ENCODE assay signal across 8 cellular contexts in the genomic region with DNA sequence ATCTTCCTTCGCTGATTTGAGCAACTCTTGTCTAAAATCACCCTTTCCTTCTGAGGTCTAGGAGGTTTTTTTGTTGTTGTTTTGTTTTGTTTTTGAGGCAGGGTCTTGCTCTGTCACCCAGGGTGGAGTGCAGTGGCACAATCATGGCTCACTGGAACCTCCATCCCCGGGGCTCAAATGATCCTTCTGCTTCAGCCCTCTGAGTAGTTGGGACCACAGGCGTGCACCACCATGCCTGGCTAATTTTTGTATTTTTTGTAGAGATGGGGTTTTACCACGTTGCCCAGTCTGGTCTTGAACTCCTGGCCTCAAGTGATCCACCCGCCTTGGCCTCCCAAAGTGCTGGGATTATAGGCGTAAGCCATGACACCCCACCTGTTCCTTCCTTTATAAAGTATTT. TPM values are rescaled to one million over a fixed set of nuclear protein-coding genes. Genes with fewer than 3 reads are reported as not detected.
DNase-seq lines count a peak whose midpoint lies in the region; ATAC-seq and TF ChIP-seq lines count a peak whose summit lies in the region.
"Not testable (repeated sequence)": the region's sequence is repeated elsewhere in the genome, so short reads cannot be mapped to it uniquely, and the experiment has no call there.

No MANE protein-coding gene starts in this region.

- H3F3A ChIP-seq in GM23338 (replicated peaks; ENCODE audit: low read depth): not testable (repeated sequence)

- TF ChIP-seq CTCF in AG10803 (conservative IDR thresholded peaks at IDR 0.05; ENCODE audit: low read length); GM23338 (conservative IDR thresholded peaks at IDR 0.05; ENCODE audit: low read depth in 2 of 2); WTC11 (IDR thresholded peaks at IDR 0.05); left ventricle myocardium inferior (IDR thresholded peaks at IDR 0.05; ENCODE audit: borderline replicate concordance): not testable (repeated sequence)

- not testable (repeated sequence) for H3K4me1 ChIP-seq in GM23338 (ENCODE audit: insufficient read depth)
- H3K4me1 ChIP-seq in left ventricle myocardium inferior: peaks cover 21% of the 10 kb centered on the region

- not testable (repeated sequence) for H3K4me1 Mint-ChIP-seq in GM23338
- H3K4me1 Mint-ChIP-seq in WTC11 (peaks cover 15% of the 10 kb centered on the region), naive B cell (peaks cover 25 to 49% (median 39%) of the 10 kb centered on the region in 3 donors)
- H3K4me1 Mint-ChIP-seq in activated naive CD4-positive, alpha-beta T cell treated with anti-CD3 and anti-CD28 coated beads for 36 hours (ENCODE audit: low read depth): peaks cover 47% of the 10 kb centered on the region
- H3K4me1 Mint-ChIP-seq in dendritic cell treated with granulocyte-macrophage colony-stimulating factor and Interleukin-4, amounts not matched to agents 40 ng/mL and 50 ng/mL, for 4 days (ENCODE audit: low read depth): peaks cover 42% of the 10 kb centered on the region
- H3K4me1 Mint-ChIP-seq in stimulated activated naive B cell treated with anti-CD40 and anti-IgM and Interleukin-4, amounts not matched to agents 10 μg/mL and 1 μg/mL and 100 μg/mL, for 72 hours: peaks cover 18 to 52% of the 10 kb centered on the region in 2 donors

- H4K20me1 ChIP-seq in GM23338 (replicated peaks; ENCODE audit: insufficient read depth): not testable (repeated sequence)

- H3K27me3 Mint-ChIP-seq in GM23338 (ENCODE audit: insufficient read depth, low read depth, poor library complexity); WTC11 (ENCODE audit: low read depth); activated naive CD4-positive, alpha-beta T cell treated with anti-CD3 and anti-CD28 coated beads for 36 hours (ENCODE audit: low read depth); dendritic cell treated with granulocyte-macrophage colony-stimulating factor and Interleukin-4, amounts not matched to agents 40 ng/mL and 50 ng/mL, for 4 days; naive B cell; stimulated activated naive B cell treated with anti-CD40 and anti-IgM and Interleukin-4, amounts not matched to agents 10 μg/mL and 1 μg/mL and 100 μg/mL, for 72 hours: not testable (repeated sequence)

- H3K27me3 ChIP-seq in GM23338 (ENCODE audit: insufficient read depth); left ventricle myocardium inferior (ENCODE audit: low read depth): not testable (repeated sequence)

- H3K4me2 ChIP-seq in GM23338: peak overlapping the region; percentile 47; the same call in 1 of the 2 replicates

- intact Hi-C loops in activated naive CD4-positive, alpha-beta T cell treated with anti-CD3 and anti-CD28 coated beads for 36 hours (cut with micrococcal nuclease): loop anchor here (1.0 to 10.0 kb wide), 7 partner anchors 10 to 991 kb away; partner anchors contain the start of genes ALS2, BZW1, ORC2 and STRADB
- intact Hi-C loops in dendritic cell treated with granulocyte-macrophage colony-stimulating factor and Interleukin-4, amounts not matched to agents 40 ng/mL and 50 ng/mL, for 4 days (cut with micrococcal nuclease): loop anchor here (5.0 kb wide), 1 partner anchor 472 kb away; no protein-coding TSS in a partner anchor
- intact Hi-C loops in left ventricle myocardium inferior (cut with micrococcal nuclease): not testable (repeated sequence)

- H3K36me3 ChIP-seq in GM23338 (ENCODE audit: insufficient read depth): not testable (repeated sequence)
- peaks cover 12% of the 10 kb centered on the region for H3K36me3 ChIP-seq in left ventricle myocardium inferior

- H3K4me3 ChIP-seq in AG10803 (ENCODE audit: low read length): peak overlapping the region; percentile 18
- not testable (repeated sequence) for H3K4me3 ChIP-seq in GM23338
- peak overlapping the region; percentile 63 for H3K4me3 ChIP-seq in left ventricle myocardium inferior

- H3K27ac Mint-ChIP-seq in GM23338 (peak overlapping the region; percentile 68; the same call in 1 of the 2 replicates), naive B cell (peak overlapping the region in 4 of 6 donors; percentile 78 to 88 (median 86))
- H3K27ac Mint-ChIP-seq in WTC11: not testable (repeated sequence)
- peak overlapping the region; percentile 96 for H3K27ac Mint-ChIP-seq in activated naive CD4-positive, alpha-beta T cell treated with anti-CD3 and anti-CD28 coated beads for 36 hours
- H3K27ac Mint-ChIP-seq in dendritic cell treated with granulocyte-macrophage colony-stimulating factor and Interleukin-4, amounts not matched to agents 40 ng/mL and 50 ng/mL, for 4 days: peak overlapping the region; percentile 93
- peak overlapping the region; percentile 48 for H3K27ac Mint-ChIP-seq in stimulated activated naive B cell treated with anti-CD40 and anti-IgM and Interleukin-4, amounts not matched to agents 10 μg/mL and 1 μg/mL and 100 μg/mL, for 72 hours

- H3K79me2 ChIP-seq in GM23338 (replicated peaks; ENCODE audit: insufficient read depth): not testable (repeated sequence)

- H3K9me3 Mint-ChIP-seq in GM23338 (peaks cover 13% of the 10 kb centered on the region), WTC11 (peaks cover 14% of the 10 kb centered on the region)
- H3K9me3 Mint-ChIP-seq in activated naive CD4-positive, alpha-beta T cell treated with anti-CD3 and anti-CD28 coated beads for 36 hours; dendritic cell treated with granulocyte-macrophage colony-stimulating factor and Interleukin-4, amounts not matched to agents 40 ng/mL and 50 ng/mL, for 4 days; naive B cell; stimulated activated naive B cell treated with anti-CD40 and anti-IgM and Interleukin-4, amounts not matched to agents 10 μg/mL and 1 μg/mL and 100 μg/mL, for 72 hours: not testable (repeated sequence)

- H2AFZ ChIP-seq in GM23338: peak overlapping the region; percentile 72

- POLR2A ChIA-PET in WTC11 (lab: Charles Lee): not testable (repeated sequence)

- H3K36me3 Mint-ChIP-seq in GM23338 (ENCODE audit: low read depth) (peaks cover 16% of the 10 kb centered on the region), WTC11 (peaks cover 10% of the 10 kb centered on the region)
- peaks cover 33% of the 10 kb centered on the region for H3K36me3 Mint-ChIP-seq in activated naive CD4-positive, alpha-beta T cell treated with anti-CD3 and anti-CD28 coated beads for 36 hours (ENCODE audit: low read depth)
- H3K36me3 Mint-ChIP-seq in dendritic cell treated with granulocyte-macrophage colony-stimulating factor and Interleukin-4, amounts not matched to agents 40 ng/mL and 50 ng/mL, for 4 days (ENCODE audit: low read depth): peaks cover 50% of the 10 kb centered on the region
- H3K36me3 Mint-ChIP-seq in naive B cell: not testable (repeated sequence)
- H3K36me3 Mint-ChIP-seq in stimulated activated naive B cell treated with anti-CD40 and anti-IgM and Interleukin-4, amounts not matched to agents 10 μg/mL and 1 μg/mL and 100 μg/mL, for 72 hours: peaks cover 10 to 12% of the 10 kb centered on the region in 2 donors

- not testable (repeated sequence) for H3K9me2 ChIP-seq in GM23338 (ENCODE audit: insufficient read depth)

- not testable (repeated sequence) for ATAC-seq in GM23338; WTC11; naive B cell (ENCODE audit: low read depth in 2 of 2); stimulated activated naive B cell treated with anti-CD40 and anti-IgM and Interleukin-4, amounts not matched to agents 10 μg/mL and 1 μg/mL and 100 μg/mL, for 72 hours (replicated peaks)

- not testable (repeated sequence) for DNase-seq in AG10803 (ENCODE audit: low read depth); GM23338 (ENCODE audit: low spot score); WTC11 (ENCODE audit: low spot score); left ventricle myocardium inferior; naive B cell; stimulated activated naive B cell treated with anti-CD40 and anti-IgM and Interleukin-4, amounts not matched to agents 10 μg/mL and 1 μg/mL and 100 μg/mL, for 72 hours
- DNase-seq in activated naive CD4-positive, alpha-beta T cell treated with anti-CD3 and anti-CD28 coated beads for 36 hours: peak; percentile 17

- CTCF ChIA-PET in WTC11 (lab: Charles Lee): interaction anchor here (3.0 kb wide), 1 partner anchor 49 kb away, joined by 78 read pairs; no protein-coding TSS in a partner anchor
- CTCF ChIA-PET in activated naive CD4-positive, alpha-beta T cell treated with anti-CD3 and anti-CD28 coated beads for 36 hours (lab: Charles Lee): interaction anchor here (1.7 to 4.4 kb wide), 6 partner anchors 8 to 77 kb away, joined by 9 to 182 read pairs (median 16); partner anchors contain the start of gene CASP8

- H3K4me3 Mint-ChIP-seq in GM23338 (peak overlapping the region; percentile 30; the same call in 1 of the 3 replicates), WTC11 (peak overlapping the region; percentile 44; the same call in 1 of the 2 replicates), naive B cell (peak overlapping the region; percentile 85 to 97 (median 89))
- peak overlapping the region; percentile 97 for H3K4me3 Mint-ChIP-seq in activated naive CD4-positive, alpha-beta T cell treated with anti-CD3 and anti-CD28 coated beads for 36 hours
- H3K4me3 Mint-ChIP-seq in dendritic cell treated with granulocyte-macrophage colony-stimulating factor and Interleukin-4, amounts not matched to agents 40 ng/mL and 50 ng/mL, for 4 days: peak overlapping the region; percentile 90
- peak overlapping the region; percentile 78 to 84 for H3K4me3 Mint-ChIP-seq in stimulated activated naive B cell treated with anti-CD40 and anti-IgM and Interleukin-4, amounts not matched to agents 10 μg/mL and 1 μg/mL and 100 μg/mL, for 72 hours

- H3K27ac ChIP-seq in GM23338 (ENCODE audit: low read depth): not testable (repeated sequence)
- H3K27ac ChIP-seq in left ventricle myocardium inferior (replicated peaks): peak overlapping the region; percentile 73

- H3K9me3 ChIP-seq in left ventricle myocardium inferior (replicated peaks): not testable (repeated sequence)

RNA-seq across cellular contexts. Expression of gene CASP10, which starts 1.3 kb away (rescaled TPM):
- total RNA-seq in GM23338 (2014; rRNA removed; shearing (Covaris generic)): 2.9 and 3.5 TPM in 2 replicates
- polyA plus RNA-seq in GM23338 (2016; fragmentation: Nextera tagmentation; extraction: Ambion mirVana) (1.9 and 2.4 TPM in 2 replicates), naive B cell (ENCODE audit: low read depth in 6 of 6) (1 to 10 TPM; 2.7 to 8.1 (median 4.7) TPM)
- total RNA-seq in WTC11 (2021) (2.8 to 2.9 TPM (median 2.8 TPM) in 3 replicates), left ventricle myocardium inferior (5.4 TPM)
- total RNA-seq in activated naive CD4-positive, alpha-beta T cell treated with anti-CD3 and anti-CD28 coated beads for 36 hours: 10 to 100 TPM; 22.0 to 22.1 TPM

Comparison
In these comparisons a context has a peak if more than half of its experiments do, and no peak if none do; other contexts are left out.
1. H3K4me3 Mint-ChIP-seq: peak in every context shown above with its lines; median percentile 97 in activated naive CD4-positive, alpha-beta T cell treated with anti-CD3 and anti-CD28 coated beads for 36 hours; 90 in dendritic cell treated with granulocyte-macrophage colony-stimulating factor and Interleukin-4, amounts not matched to agents 40 ng/mL and 50 ng/mL, for 4 days; 89 in naive B cell; 81 in stimulated activated naive B cell treated with anti-CD40 and anti-IgM and Interleukin-4, amounts not matched to agents 10 μg/mL and 1 μg/mL and 100 μg/mL, for 72 hours; 44 in WTC11; 30 in GM23338.